Comparison of ENCODE assay signal across 11 cellular contexts in genomic region chr19:10876459-10877240, GRCh38. TPM values are rescaled to one million over a fixed set of nuclear protein-coding genes. Genes with fewer than 3 reads are reported as not detected.
DNase-seq lines count a peak whose midpoint lies in the region; ATAC-seq and TF ChIP-seq lines count a peak whose summit lies in the region.
"Had no signal": no experiment of that assay in that cellular context is flagged by ENCODE, and none has a peak within 500 bp of the region (broad histone marks: within the 10 kb centered on the region; RNA-seq: fewer than 3 reads in every experiment).

No MANE protein-coding gene starts in this region.

- H3K27me3 ChIP-seq in WERI-Rb-1 (ENCODE audit: insufficient read depth, low read depth, severe bottlenecking): no peaks in the 10 kb centered on the region

- H3K27me3 Mint-ChIP-seq in T-helper 2 cell treated with Interferon-gamma antibody and Interleukin-4, amounts not matched to agents 5 μg/mL and 100 μg/mL, for 36 hours (ENCODE audit: low read depth): no peaks in the 10 kb centered on the region
- no peaks in the 10 kb centered on the region for H3K27me3 Mint-ChIP-seq in dendritic cell treated with granulocyte-macrophage colony-stimulating factor and Interleukin-4, amounts not matched to agents 40 ng/mL and 50 ng/mL, for 4 days
- no peaks in the 10 kb centered on the region for H3K27me3 Mint-ChIP-seq in stimulated activated naive CD8-positive, alpha-beta T cell treated with anti-CD3 and anti-CD28 coated beads, Interleukin-15, amount 100 ng/mL, for 72 hours
- no peaks in the 10 kb centered on the region for H3K27me3 Mint-ChIP-seq in activated naive CD4-positive, alpha-beta T cell treated with anti-CD3 and anti-CD28 coated beads for 36 hours (ENCODE audit: low read depth)

- no peak overlapping the region for H3K4me3 ChIP-seq in WERI-Rb-1 (ENCODE audit: low read depth, low read length)
- H3K4me3 ChIP-seq: A549 had no signal

- no peak overlapping the region for H3K27ac ChIP-seq in WERI-Rb-1
- H3K27ac ChIP-seq: A549 had no signal

- peaks cover 31% of the 10 kb centered on the region for H3K4me1 Mint-ChIP-seq in T-helper 2 cell treated with Interferon-gamma antibody and Interleukin-4, amounts not matched to agents 5 μg/mL and 100 μg/mL, for 36 hours (ENCODE audit: low read depth)
- peaks cover 76% of the 10 kb centered on the region for H3K4me1 Mint-ChIP-seq in dendritic cell treated with granulocyte-macrophage colony-stimulating factor and Interleukin-4, amounts not matched to agents 40 ng/mL and 50 ng/mL, for 4 days (ENCODE audit: low read depth)
- H3K4me1 Mint-ChIP-seq in stimulated activated naive CD8-positive, alpha-beta T cell treated with anti-CD3 and anti-CD28 coated beads, Interleukin-15, amount 100 ng/mL, for 72 hours: peaks cover 79% of the 10 kb centered on the region
- H3K4me1 Mint-ChIP-seq in activated naive CD4-positive, alpha-beta T cell treated with anti-CD3 and anti-CD28 coated beads for 36 hours (ENCODE audit: low read depth): peaks cover 51% of the 10 kb centered on the region

- DNase-seq in T-helper 2 cell treated with Interferon-gamma antibody and Interleukin-4, amounts not matched to agents 5 μg/mL and 100 μg/mL, for 36 hours (ENCODE audit: low spot score): no peak
- no peak for DNase-seq in T-helper 2 cell
- DNase-seq in stimulated activated naive CD8-positive, alpha-beta T cell treated with anti-CD3 and anti-CD28 coated beads, Interleukin-15, amount 100 ng/mL, for 72 hours: peak in 1 of 2 donors; percentile 57
- DNase-seq in NCI-H748 treated with DMSO at 0.1 percent for 48 hours (lab: John Stamatoyannopoulos, UW): no peak
- DNase-seq in WERI-Rb-1: no peak
- DNase-seq in activated naive CD4-positive, alpha-beta T cell treated with anti-CD3 and anti-CD28 coated beads for 36 hours: no peak
- DNase-seq: RPMI8226 had no signal

- no peak overlapping the region for H3K4me3 Mint-ChIP-seq in T-helper 2 cell treated with Interferon-gamma antibody and Interleukin-4, amounts not matched to agents 5 μg/mL and 100 μg/mL, for 36 hours
- peak overlapping the region; percentile 51 for H3K4me3 Mint-ChIP-seq in dendritic cell treated with granulocyte-macrophage colony-stimulating factor and Interleukin-4, amounts not matched to agents 40 ng/mL and 50 ng/mL, for 4 days
- H3K4me3 Mint-ChIP-seq in stimulated activated naive CD8-positive, alpha-beta T cell treated with anti-CD3 and anti-CD28 coated beads, Interleukin-15, amount 100 ng/mL, for 72 hours: peak overlapping the region; percentile 74 to 75
- H3K4me3 Mint-ChIP-seq in activated naive CD4-positive, alpha-beta T cell treated with anti-CD3 and anti-CD28 coated beads for 36 hours: no peak overlapping the region

- intact Hi-C loops in dendritic cell treated with granulocyte-macrophage colony-stimulating factor and Interleukin-4, amounts not matched to agents 40 ng/mL and 50 ng/mL, for 4 days (cut with micrococcal nuclease): no loop called here
- intact Hi-C loops in activated naive CD4-positive, alpha-beta T cell treated with anti-CD3 and anti-CD28 coated beads for 36 hours (cut with micrococcal nuclease): no loop called here

- CTCF ChIA-PET in activated naive CD4-positive, alpha-beta T cell treated with anti-CD3 and anti-CD28 coated beads for 36 hours (lab: Charles Lee): interaction anchor here (0.6 to 2.2 kb wide), 3 partner anchors 13 to 62 kb away, joined by 3 to 10 read pairs (median 4); no protein-coding TSS in a partner anchor

- no peaks in the 10 kb centered on the region for H3K9me3 ChIP-seq in WERI-Rb-1 (ENCODE audit: severe bottlenecking)
- H3K9me3 ChIP-seq: A549 had no signal

- H3K27ac Mint-ChIP-seq in T-helper 2 cell treated with Interferon-gamma antibody and Interleukin-4, amounts not matched to agents 5 μg/mL and 100 μg/mL, for 36 hours: peak overlapping the region; percentile 26
- H3K27ac Mint-ChIP-seq in dendritic cell treated with granulocyte-macrophage colony-stimulating factor and Interleukin-4, amounts not matched to agents 40 ng/mL and 50 ng/mL, for 4 days: peak overlapping the region; percentile 89
- peak overlapping the region; percentile 83 for H3K27ac Mint-ChIP-seq in stimulated activated naive CD8-positive, alpha-beta T cell treated with anti-CD3 and anti-CD28 coated beads, Interleukin-15, amount 100 ng/mL, for 72 hours
- no peak overlapping the region for H3K27ac Mint-ChIP-seq in activated naive CD4-positive, alpha-beta T cell treated with anti-CD3 and anti-CD28 coated beads for 36 hours

- H3K9me3 Mint-ChIP-seq in T-helper 2 cell treated with Interferon-gamma antibody and Interleukin-4, amounts not matched to agents 5 μg/mL and 100 μg/mL, for 36 hours: no peaks in the 10 kb centered on the region
- no peaks in the 10 kb centered on the region for H3K9me3 Mint-ChIP-seq in dendritic cell treated with granulocyte-macrophage colony-stimulating factor and Interleukin-4, amounts not matched to agents 40 ng/mL and 50 ng/mL, for 4 days
- no peaks in the 10 kb centered on the region for H3K9me3 Mint-ChIP-seq in stimulated activated naive CD8-positive, alpha-beta T cell treated with anti-CD3 and anti-CD28 coated beads, Interleukin-15, amount 100 ng/mL, for 72 hours
- H3K9me3 Mint-ChIP-seq in activated naive CD4-positive, alpha-beta T cell treated with anti-CD3 and anti-CD28 coated beads for 36 hours: no peaks in the 10 kb centered on the region

- ATAC-seq in HG03045 (IDR thresholded peaks at IDR 0.05; ENCODE audit: unreplicated experiment): peak; percentile 39
- peak; percentile 75 for ATAC-seq in stimulated activated naive CD8-positive, alpha-beta T cell treated with anti-CD3 and anti-CD28 coated beads, Interleukin-15, amount 100 ng/mL, for 72 hours
- ATAC-seq: A549 had no signal

- no peak for TF ChIP-seq CTCF in WERI-Rb-1 (IDR thresholded peaks at IDR 0.05; ENCODE audit: low read depth, low read length)

- peaks cover 46% of the 10 kb centered on the region for H3K36me3 ChIP-seq in WERI-Rb-1

- peaks cover 9% of the 10 kb centered on the region for H3K36me3 Mint-ChIP-seq in T-helper 2 cell treated with Interferon-gamma antibody and Interleukin-4, amounts not matched to agents 5 μg/mL and 100 μg/mL, for 36 hours (ENCODE audit: low read depth)
- H3K36me3 Mint-ChIP-seq in dendritic cell treated with granulocyte-macrophage colony-stimulating factor and Interleukin-4, amounts not matched to agents 40 ng/mL and 50 ng/mL, for 4 days (ENCODE audit: low read depth): peaks cover 50% of the 10 kb centered on the region
- peaks cover 7% of the 10 kb centered on the region for H3K36me3 Mint-ChIP-seq in activated naive CD4-positive, alpha-beta T cell treated with anti-CD3 and anti-CD28 coated beads for 36 hours (ENCODE audit: low read depth)

RNA-seq across cellular contexts. Expression of gene CARM1, which starts 5.3 kb away (rescaled TPM):
- 10 to 100 TPM; 88.4 to 89.3 TPM for total RNA-seq in activated naive CD4-positive, alpha-beta T cell treated with anti-CD3 and anti-CD28 coated beads for 36 hours

RNA-seq across cellular contexts. Expression of gene C19orf38, which starts 28.4 kb away (rescaled TPM):
- 1 to 10 TPM; 4.4 to 4.8 TPM for total RNA-seq in activated naive CD4-positive, alpha-beta T cell treated with anti-CD3 and anti-CD28 coated beads for 36 hours
- total RNA-seq: epithelial cell of proximal tubule had no signal

RNA-seq across cellular contexts. Expression of gene TMED1, which starts 40.6 kb away (rescaled TPM):
- 10 to 100 TPM; 15.3 to 16.7 TPM for total RNA-seq in activated naive CD4-positive, alpha-beta T cell treated with anti-CD3 and anti-CD28 coated beads for 36 hours

RNA-seq across cellular contexts. Expression of gene YIPF2, which starts 51.8 kb away (rescaled TPM):
- total RNA-seq in activated naive CD4-positive, alpha-beta T cell treated with anti-CD3 and anti-CD28 coated beads for 36 hours: 10 to 100 TPM; 22.7 to 25.4 TPM

RNA-seq across cellular contexts. Expression of gene TIMM29, which starts 52.0 kb away (rescaled TPM):
- total RNA-seq in activated naive CD4-positive, alpha-beta T cell treated with anti-CD3 and anti-CD28 coated beads for 36 hours: 10 to 100 TPM; 11.0 to 12.7 TPM

Comparison
In these comparisons a context has a peak if more than half of its experiments do, and no peak if none do; other contexts are left out.
1. H3K4me3 Mint-ChIP-seq: peak in dendritic cell treated with granulocyte-macrophage colony-stimulating factor and Interleukin-4, amounts not matched to agents 40 ng/mL and 50 ng/mL, for 4 days (single experiment) and stimulated activated naive CD8-positive, alpha-beta T cell treated with anti-CD3 and anti-CD28 coated beads, Interleukin-15, amount 100 ng/mL, for 72 hours (2 of 2); none in T-helper 2 cell treated with Interferon-gamma antibody and Interleukin-4, amounts not matched to agents 5 μg/mL and 100 μg/mL, for 36 hours (single experiment) and activated naive CD4-positive, alpha-beta T cell treated with anti-CD3 and anti-CD28 coated beads for 36 hours (single experiment).